Comparison of ENCODE assay signal across 23 cellular contexts in genomic region chr2:63926800-63927199, GRCh38.
DNase-seq lines count a peak whose midpoint lies in the region; ATAC-seq lines count a peak whose summit lies in the region.
"Had no signal": no experiment of that assay in that cellular context is flagged by ENCODE, and none has a peak within 500 bp of the region (broad histone marks: within the 10 kb centered on the region; RNA-seq: fewer than 3 reads in every experiment).

No MANE protein-coding gene starts in this region.

- H4K8ac ChIP-seq in mesendoderm (ENCODE audit: low read depth, low read length), result no peak overlapping the region

- no peak for ATAC-seq in GM19397 (IDR thresholded peaks at IDR 0.05; ENCODE audit: unreplicated experiment)
- ATAC-seq: activated naive CD4-positive, alpha-beta T cell treated with anti-CD3 and anti-CD28 coated beads, Interleukin-2, amount 50 U/mL, for 72 hours; HepG2; left ventricle myocardium superior; mucosa of descending colon; psoas muscle; stimulated activated naive B cell treated with anti-CD40 and anti-IgM and Interleukin-4, amounts not matched to agents 10 μg/mL and 1 μg/mL and 100 μg/mL, for 72 hours had no signal

- no peaks in the 10 kb centered on the region for H3K79me1 ChIP-seq in mesendoderm (ENCODE audit: low read length)

- no peaks in the 10 kb centered on the region for H3K27me3 ChIP-seq in H7 (ENCODE audit: control insufficient read depth, insufficient read depth, low read length)
- no peaks in the 10 kb centered on the region for H3K27me3 ChIP-seq in mesendoderm (ENCODE audit: insufficient read depth, low read length, poor library complexity)
- H3K27me3 ChIP-seq: ascending aorta, dorsolateral prefrontal cortex had no signal

- peak; percentile 2 for DNase-seq in H7
- DNase-seq in NCI-H146 (lab: John Stamatoyannopoulos, UW), result peak; percentile 86
- DNase-seq in NCI-H345 treated with DMSO at 0.1 percent for 48 hours (lab: John Stamatoyannopoulos, UW; ENCODE audit: unreplicated experiment), result peak; percentile 74
- DNase-seq in mesendoderm, result peak; percentile 25
- DNase-seq in stimulated activated naive CD4-positive, alpha-beta T cell treated with Interleukin-2 at 50 U/mL for 16 hours (lab: John Stamatoyannopoulos, UW), result no peak
- DNase-seq in HuH-7.5 (ENCODE audit: low spot score), result no peak
- no peak for DNase-seq in SKM-1 (lab: John Stamatoyannopoulos, UW; ENCODE audit: unreplicated experiment)
- DNase-seq: activated CD4-positive, alpha-beta T cell treated with anti-CD3 and anti-CD28 coated beads, Interleukin-2, amount 10 ng/mL, durations not matched to agents 7 days and 5 days; CD4-positive, alpha-beta T cell; dorsolateral prefrontal cortex; HFFc6; left ventricle myocardium superior; mucosa of descending colon; NCI-H1105 treated with DMSO at 0.1 percent for 48 hours; NCI-H446 treated with DMSO at 0.1 percent for 48 hours; psoas muscle; stimulated activated CD4-positive, alpha-beta T cell treated with anti-CD3 and anti-CD28 coated beads, Interleukin-2, amount 100 ng/mL, for 24 hours; stimulated activated naive B cell treated with anti-CD40 and anti-IgM and Interleukin-4, amounts not matched to agents 10 μg/mL and 1 μg/mL and 100 μg/mL, for 72 hours; T-helper 2 cell had no signal

- no peaks in the 10 kb centered on the region for H3K4me1 ChIP-seq in mesendoderm (ENCODE audit: control insufficient read depth, low read depth, low read length)
- H3K4me1 ChIP-seq: ascending aorta, psoas muscle had no signal

- H2BK120ac ChIP-seq in mesendoderm (ENCODE audit: low read depth, low read length), result no peak overlapping the region

- H3K36me3 ChIP-seq in H7 (replicated peaks; ENCODE audit: control insufficient read depth, insufficient read depth, low read length), result no peaks in the 10 kb centered on the region
- no peaks in the 10 kb centered on the region for H3K36me3 ChIP-seq in mesendoderm (ENCODE audit: control insufficient read depth, insufficient read depth, low read length)

- H3K4me2 ChIP-seq in mesendoderm (ENCODE audit: low read length), result no peak overlapping the region

- H3K23ac ChIP-seq in mesendoderm (ENCODE audit: low read length), result no peak overlapping the region

- H3K4me3 ChIP-seq in H7 (ENCODE audit: insufficient read depth, low read depth, low read length) (no peak overlapping the region), mesendoderm (ENCODE audit: low read length) (no peak overlapping the region)
- H3K4me3 ChIP-seq: ascending aorta, dorsolateral prefrontal cortex, mucosa of descending colon, psoas muscle had no signal

- no CpG with 5 or more reads among the region's 7 CpGs for WGBS in mesendoderm (ENCODE audit: extremely low coverage, insufficient coverage, low lambda C conversion rate)

- no peaks in the 10 kb centered on the region for H3K79me2 ChIP-seq in mesendoderm (ENCODE audit: control insufficient read depth, insufficient read depth, low read length)

- H4K5ac ChIP-seq in mesendoderm (ENCODE audit: low read length), result no peak overlapping the region

- H3K18ac ChIP-seq in mesendoderm (ENCODE audit: low read length), result no peak overlapping the region

- no peak overlapping the region for H2BK15ac ChIP-seq in mesendoderm (replicated peaks; ENCODE audit: low read depth)

- H3K27ac ChIP-seq in mesendoderm (ENCODE audit: low read depth, low read length), result no peak overlapping the region
- H3K27ac ChIP-seq: ascending aorta, dorsolateral prefrontal cortex, psoas muscle had no signal

- no peak overlapping the region for H2BK5ac ChIP-seq in mesendoderm (ENCODE audit: low read length)

- no peak overlapping the region for H3K56ac ChIP-seq in mesendoderm (ENCODE audit: low read length)

- no peak overlapping the region for H2AK5ac ChIP-seq in mesendoderm (ENCODE audit: low read length)

- no peak overlapping the region for H3K9ac ChIP-seq in mesendoderm (ENCODE audit: low read length)

- H3K4ac ChIP-seq in mesendoderm (ENCODE audit: low read depth, low read length), result no peak overlapping the region

Comparison
In these comparisons a context has a peak if more than half of its experiments do, and no peak if none do; other contexts are left out.
1. DNase-seq: peak in H7 (single experiment), NCI-H146 (single experiment), NCI-H345 treated with DMSO at 0.1 percent for 48 hours (single experiment) and mesendoderm (single experiment); none in stimulated activated naive CD4-positive, alpha-beta T cell treated with Interleukin-2 at 50 U/mL for 16 hours (single experiment), HuH-7.5 (single experiment) and SKM-1 (single experiment).